In genomic region chrX:17375361-17375630, GRCh38 we compare ENCODE assay signal across 8 cellular contexts. TPM values are rescaled to one million over a fixed set of nuclear protein-coding genes. Genes with fewer than 3 reads are reported as not detected.
DNase-seq lines count a peak whose midpoint lies in the region; ATAC-seq and TF ChIP-seq lines count a peak whose summit lies in the region.

No MANE protein-coding gene starts in this region.

- TF ChIP-seq CTCF in WI38 (IDR thresholded peaks at IDR 0.05; ENCODE audit: low read depth, low read length) = no peak
- TF ChIP-seq CTCF in gastrocnemius medialis (IDR thresholded peaks at IDR 0.05 in 4 of 5, conservative IDR thresholded peaks at IDR 0.05 in 1 of 5) = no peak

- H3K27ac Mint-ChIP-seq in activated T-helper 17 cell treated with anti-CD3 and anti-CD28 coated beads, Interleukin-2, amount 50 U/mL, for 72 hours = no peak overlapping the region

- peaks cover 17% of the 10 kb centered on the region for H3K27me3 Mint-ChIP-seq in activated T-helper 17 cell treated with anti-CD3 and anti-CD28 coated beads, Interleukin-2, amount 50 U/mL, for 72 hours

- in situ Hi-C loops in gastrocnemius medialis (cut with MboI; ENCODE audit: low sequenced_read_pairs in 4 of 4) = no loop called here

- no peaks in the 10 kb centered on the region for H3K9me3 ChIP-seq in gastrocnemius medialis

- no peaks in the 10 kb centered on the region for H3K9me3 Mint-ChIP-seq in activated T-helper 17 cell treated with anti-CD3 and anti-CD28 coated beads, Interleukin-2, amount 50 U/mL, for 72 hours

- peaks cover 35% of the 10 kb centered on the region for H3K27me3 ChIP-seq in H7 (ENCODE audit: control insufficient read depth, insufficient read depth, low read length)
- H3K27me3 ChIP-seq in gastrocnemius medialis = peaks cover 0 to 15% (median 8%) of the 10 kb centered on the region in 3 donors

- no peak for TF ChIP-seq POLR2A in gastrocnemius medialis (IDR thresholded peaks at IDR 0.05)

- peak overlapping the region in 3 of 4 donors; percentile 30 to 38 (median 32) for H3K27ac ChIP-seq in gastrocnemius medialis

- H3K36me3 Mint-ChIP-seq in activated T-helper 17 cell treated with anti-CD3 and anti-CD28 coated beads, Interleukin-2, amount 50 U/mL, for 72 hours (ENCODE audit: low read depth) = no peaks in the 10 kb centered on the region

- no peaks in the 10 kb centered on the region for H3K4me1 Mint-ChIP-seq in activated T-helper 17 cell treated with anti-CD3 and anti-CD28 coated beads, Interleukin-2, amount 50 U/mL, for 72 hours

- H3K4me3 ChIP-seq in H7 (ENCODE audit: insufficient read depth, low read depth, low read length) (peak overlapping the region; percentile 74), WI38 (ENCODE audit: low read depth, low read length) (peak overlapping the region; percentile 58), gastrocnemius medialis (peak overlapping the region; percentile 38 to 50 (median 42))

- H3K36me3 ChIP-seq in H7 (replicated peaks; ENCODE audit: control insufficient read depth, insufficient read depth, low read length) (no peaks in the 10 kb centered on the region), gastrocnemius medialis (no peaks in the 10 kb centered on the region)

- H3K4me1 ChIP-seq in gastrocnemius medialis = no peaks in the 10 kb centered on the region

- DNase-seq in H7 (no peak), hepatic stellate cell (ENCODE audit: low spot score) (peak; percentile 6), gastrocnemius medialis (no peak), NCI-H187 (lab: John Stamatoyannopoulos, UW) (no peak)
- no peak for DNase-seq in activated CD8-positive, alpha-beta memory T cell treated with anti-CD3 and anti-CD28 coated beads for 24 hours

- ATAC-seq in gastrocnemius medialis (no peak), GM21619 (IDR thresholded peaks at IDR 0.05; ENCODE audit: unreplicated experiment) (no peak)
- ATAC-seq in activated T-helper 17 cell treated with anti-CD3 and anti-CD28 coated beads, Interleukin-2, amount 50 U/mL, for 72 hours (replicated peaks) = no peak

- H3K4me3 Mint-ChIP-seq in activated T-helper 17 cell treated with anti-CD3 and anti-CD28 coated beads, Interleukin-2, amount 50 U/mL, for 72 hours = no peak overlapping the region

- intact Hi-C loops in gastrocnemius medialis (cut with DNase I; ENCODE audit: low total_unique reads) = loop anchor here (10.0 kb wide), 1 partner anchor 130 kb away; no protein-coding TSS in a partner anchor

RNA-seq across cellular contexts. Expression of gene NHS, which starts 0.3 kb away (rescaled TPM):
- total RNA-seq in H7 (2014; rRNA removed; shearing (Covaris generic)) = 5.2 and 5.4 TPM in 2 replicates
- under 1 TPM; 0.20 to 0.39 (median 0.30) TPM for total RNA-seq in gastrocnemius medialis
- total RNA-seq in activated T-helper 17 cell treated with anti-CD3 and anti-CD28 coated beads, Interleukin-2, amount 50 U/mL, for 72 hours = under 1 TPM; 0.04 to 0.79 TPM
